22 cellular contexts compared by ENCODE assay signal in genomic region chr1:151773698-151774097, GRCh38. TPM values are rescaled to one million over a fixed set of nuclear protein-coding genes. Genes with fewer than 3 reads are reported as not detected.
A peak's percentile ranks its signal among the peaks of the same experiment; 100 is the strongest.
DNase-seq lines count a peak whose midpoint lies in the region; ATAC-seq and TF ChIP-seq lines count a peak whose summit lies in the region.
"Had no signal": no experiment of that assay in that cellular context is flagged by ENCODE, and none has a peak within 500 bp of the region (broad histone marks: within the 10 kb centered on the region; RNA-seq: fewer than 3 reads in every experiment).

No MANE protein-coding gene starts in this region.

- TF ChIP-seq CTCF in Panc1 (IDR thresholded peaks at IDR 0.05) = no peak
- TF ChIP-seq CTCF in choroid plexus epithelial cell (conservative IDR thresholded peaks at IDR 0.05; ENCODE audit: low read depth, low read length) = no peak
- no peak for TF ChIP-seq CTCF in osteoblast (IDR thresholded peaks at IDR 0.05; ENCODE audit: extremely low read depth, low read depth, low read length)

- peak; percentile 19 for DNase-seq in EL
- no peak for DNase-seq in Panc1 (ENCODE audit: low read depth, low spot score)
- peak; percentile 53 for DNase-seq in choroid plexus epithelial cell (ENCODE audit: low read depth)
- peak; percentile 89 for DNase-seq in osteoblast (ENCODE audit: insufficient read length, low spot score, missing footprints)
- DNase-seq in SKM-1 treated with dmso at 0.1 percent for 144 hours (lab: John Stamatoyannopoulos, UW; ENCODE audit: unreplicated experiment) = no peak
- DNase-seq in stimulated activated CD4-positive, alpha-beta T cell treated with anti-CD3 and anti-CD28 coated beads, Interleukin-15, amount 100 ng/mL, for 24 hours = no peak
- DNase-seq: activated CD4-positive, alpha-beta T cell treated with anti-CD3 and anti-CD28 coated beads, Interleukin-2, amount 50 U/mL, for 4 hours; CD4-positive, CD25-positive, alpha-beta regulatory T cell; GF-D8; hippocampal formation; NCI-H1436 treated with DMSO at 0.1 percent for 48 hours; nephron progenitor cell; Peyer's patch; stimulated activated CD4-positive, alpha-beta T cell treated with anti-CD3 and anti-CD28 coated beads, Interleukin-4, amount 100 ng/mL, for 4 hours; stimulated activated naive B cell treated with anti-CD40 and anti-IgM and Interleukin-4, amounts not matched to agents 10 μg/mL and 1 μg/mL and 100 μg/mL, for 72 hours; T-helper 2 cell had no signal

- POLR2A ChIA-PET in Panc1 (lab: Charles Lee) = no interaction called here

- ATAC-seq in Panc1 (no peak), HG03469 (IDR thresholded peaks at IDR 0.05; ENCODE audit: unreplicated experiment) (no peak), GM21390 (IDR thresholded peaks at IDR 0.05; ENCODE audit: unreplicated experiment) (no peak)
- ATAC-seq: sciatic nerve; stimulated activated naive B cell treated with anti-CD40 and anti-IgM and Interleukin-4, amounts not matched to agents 10 μg/mL and 1 μg/mL and 100 μg/mL, for 72 hours had no signal

- no peaks in the 10 kb centered on the region for H3K36me3 ChIP-seq in Panc1 (ENCODE audit: control insufficient read depth, insufficient read depth, low read length)
- no peaks in the 10 kb centered on the region for H3K36me3 ChIP-seq in osteoblast (ENCODE audit: insufficient read depth, low read length)

- H3K9me3 ChIP-seq in Panc1 (ENCODE audit: control insufficient read depth, insufficient read depth, low read depth, low read length) (no peaks in the 10 kb centered on the region), osteoblast (ENCODE audit: low read depth, low read length) (no peaks in the 10 kb centered on the region)
- H3K9me3 ChIP-seq: Peyer's patch, vagina had no signal

- H3K4me1 ChIP-seq in Panc1 (ENCODE audit: control insufficient read depth, insufficient read depth, low read length) = no peaks in the 10 kb centered on the region
- peaks cover 5% of the 10 kb centered on the region for H3K4me1 ChIP-seq in osteoblast (ENCODE audit: insufficient read depth, low read length)
- H3K4me1 ChIP-seq: Peyer's patch, vagina had no signal

- H3K27me3 ChIP-seq in Panc1 (ENCODE audit: control insufficient read depth, insufficient read depth, low read length) = no peaks in the 10 kb centered on the region
- no peaks in the 10 kb centered on the region for H3K27me3 ChIP-seq in osteoblast (ENCODE audit: insufficient read depth, low read length)
- H3K27me3 ChIP-seq: Peyer's patch, vagina had no signal

- intact Hi-C loops in Panc1 (cut with micrococcal nuclease; ENCODE audit: unreplicated experiment) = no loop called here

- peak overlapping the region; percentile 72 for H2AFZ ChIP-seq in osteoblast (ENCODE audit: low read length)

- H4K20me1 ChIP-seq in osteoblast (ENCODE audit: insufficient read depth, low read length) = no peaks in the 10 kb centered on the region

- no peaks in the 10 kb centered on the region for H3K79me2 ChIP-seq in osteoblast (ENCODE audit: insufficient read depth, low read length)

- no peak overlapping the region for H3K4me2 ChIP-seq in osteoblast (ENCODE audit: insufficient read depth, low read length)

- TSS peak; percentile 51 for BruUV-seq in Panc1 (replicated peaks; lab: Mats Ljungman, UMichigan)

- no peak overlapping the region for H3K4me3 ChIP-seq in Panc1 (ENCODE audit: low read depth in 2 of 2, low read length in 2 of 2)
- H3K4me3 ChIP-seq in choroid plexus epithelial cell (ENCODE audit: low read depth, low read length) = no peak overlapping the region
- H3K4me3 ChIP-seq in osteoblast (ENCODE audit: insufficient read depth, low read length) = no peak overlapping the region
- H3K4me3 ChIP-seq: Peyer's patch, vagina had no signal

- CTCF ChIA-PET in Panc1 (lab: Charles Lee) = no interaction called here

- H3K27ac ChIP-seq in Panc1 (ENCODE audit: low read length) (no peak overlapping the region), osteoblast (ENCODE audit: low read depth, low read length) (no peak overlapping the region)
- H3K27ac ChIP-seq: Peyer's patch, vagina had no signal

- in situ Hi-C loops in Panc1 (cut with HindIII; ENCODE audit: low pct_unique_long_range_greater_than_20kb, low sequenced_read_pairs) = no loop called here

RNA-seq across cellular contexts. Expression of gene MRPL9, which starts 10.4 kb away (rescaled TPM):
- total RNA-seq in Panc1 (2021; ENCODE audit: unreplicated experiment) (98.3 TPM), osteoblast (68.4 and 73.8 TPM in 2 replicates)
- 87.4 TPM for polyA plus RNA-seq in Panc1 (2012; ENCODE audit: insufficient read length)

RNA-seq across cellular contexts. Expression of gene TDRKH, which starts 16.6 kb away (rescaled TPM):
- total RNA-seq in Panc1 (2021; ENCODE audit: unreplicated experiment) (33.6 TPM), osteoblast (1.1 and 1.2 TPM in 2 replicates)
- 21.8 TPM for polyA plus RNA-seq in Panc1 (2012; ENCODE audit: insufficient read length)

RNA-seq across cellular contexts. Expression of gene LINGO4, which starts 31.5 kb away (rescaled TPM):
- not detected for total RNA-seq in Panc1 (2021; ENCODE audit: unreplicated experiment)
- not detected for polyA plus RNA-seq in Panc1 (2012; ENCODE audit: insufficient read length)
- not detected in 2 replicates for total RNA-seq in osteoblast
- total RNA-seq: NCI-H460, sciatic nerve had no signal

RNA-seq across cellular contexts. Expression of gene RIIAD1, which starts 52.4 kb away (rescaled TPM):
- total RNA-seq in Panc1 (2021; ENCODE audit: unreplicated experiment) (not detected), osteoblast (not detected in 2 replicates)
- polyA plus RNA-seq in Panc1 (2012; ENCODE audit: insufficient read length) = not detected
- total RNA-seq: CD4-positive, CD25-positive, alpha-beta regulatory T cell; lower leg skin; NCI-H460; Peyer's patch; vagina had no signal
- polyA plus RNA-seq: CD4-positive, CD25-positive, alpha-beta regulatory T cell had no signal

RNA-seq across cellular contexts. Expression of gene CELF3, which starts 57.1 kb away (rescaled TPM):
- total RNA-seq in Panc1 (2021; ENCODE audit: unreplicated experiment) (not detected), osteoblast (not detected in 2 replicates)
- not detected for polyA plus RNA-seq in Panc1 (2012; ENCODE audit: insufficient read length)
- total RNA-seq: CD4-positive, CD25-positive, alpha-beta regulatory T cell; lower leg skin; NCI-H460 had no signal
- polyA plus RNA-seq: CD4-positive, CD25-positive, alpha-beta regulatory T cell had no signal

Comparison
In these comparisons a context has a peak if more than half of its experiments do, and no peak if none do; other contexts are left out.
1. DNase-seq: peak in EL (single experiment), choroid plexus epithelial cell (single experiment) and osteoblast (single experiment); none in Panc1 (single experiment), SKM-1 treated with dmso at 0.1 percent for 144 hours (single experiment) and stimulated activated CD4-positive, alpha-beta T cell treated with anti-CD3 and anti-CD28 coated beads, Interleukin-15, amount 100 ng/mL, for 24 hours (single experiment).
2. RNA of gene TDRKH, which starts 16.6 kb away (total RNA-seq): 33.6 TPM in Panc1 (single experiment); 1.1 to 1.2 TPM in osteoblast; every median in the first group is over 10 times any median in the second.